In the genomic region with DNA sequence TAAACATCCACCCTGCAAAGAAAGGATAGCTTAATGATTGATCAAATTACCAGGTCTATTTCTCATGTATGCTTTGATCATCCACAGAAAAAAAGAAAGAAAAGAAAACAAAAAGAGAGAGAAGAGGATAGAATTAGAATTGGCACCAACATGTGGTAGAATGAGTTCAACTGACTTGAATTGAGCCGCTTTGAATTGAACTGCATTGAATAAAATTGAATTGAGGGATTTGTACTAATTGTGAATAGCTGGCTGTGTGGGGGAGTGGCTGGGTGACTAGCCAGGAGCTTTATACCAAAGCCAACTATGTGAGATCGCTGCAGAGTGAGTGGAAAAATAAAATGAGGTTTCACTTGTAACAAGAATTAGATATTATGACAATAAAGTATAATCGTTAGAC, we compare ENCODE assay signal across 25 cellular contexts.
"Had no signal": no experiment of that assay in that cellular context is flagged by ENCODE, and none has a peak within 500 bp of the region (broad histone marks: within the 10 kb centered on the region; RNA-seq: fewer than 3 reads in every experiment).

No MANE protein-coding gene starts in this region.

- H3K27ac ChIP-seq: ascending aorta, esophagus muscularis mucosa, foreskin keratinocyte, heart right ventricle, neutrophil, pancreas, psoas muscle, stomach, suprapubic skin, tibial artery, VCaP had no signal

- FAIRE-seq: islet of Langerhans, pancreas had no signal

- H3K27me3 ChIP-seq: ascending aorta, esophagus muscularis mucosa, foreskin keratinocyte, heart right ventricle, neutrophil, pancreas, right atrium auricular region, stomach, suprapubic skin, tibial artery had no signal

- H3K4me1 ChIP-seq: ascending aorta, esophagus muscularis mucosa, foreskin keratinocyte, pancreas, psoas muscle, right atrium auricular region, stomach, suprapubic skin, tibial artery had no signal

- H3K4me3 ChIP-seq: ascending aorta, esophagus muscularis mucosa, heart right ventricle, pancreas, psoas muscle, right atrium auricular region, stomach, suprapubic skin, tibial artery had no signal

- H3K4me1 Mint-ChIP-seq: activated naive CD8-positive, alpha-beta T cell treated with anti-CD3 and anti-CD28 coated beads for 36 hours; naive thymus-derived CD8-positive, alpha-beta T cell; stimulated activated naive B cell treated with anti-CD40 and anti-IgM and Interleukin-4, amounts not matched to agents 10 μg/mL and 1 μg/mL and 100 μg/mL, for 72 hours had no signal

- DNase-seq: activated CD4-positive, alpha-beta T cell treated with anti-CD3 and anti-CD28 coated beads for 4 hours; activated CD4-positive, alpha-beta T cell treated with anti-CD3 and anti-CD28 coated beads, Interleukin-2, amount 50 U/mL, for 48 hours; activated CD8-positive, alpha-beta memory T cell treated with anti-CD3 and anti-CD28 coated beads for 24 hours; activated effector memory CD4-positive, alpha-beta T cell treated with Interleukin-2 at 50 U/mL for 16 hours; activated naive CD4-positive, alpha-beta T cell treated with Interleukin-2 at 50 U/mL for 16 hours; activated naive CD8-positive, alpha-beta T cell treated with anti-CD3 and anti-CD28 coated beads for 36 hours; cortex of kidney; foreskin keratinocyte; heart right ventricle; mammary epithelial cell; naive thymus-derived CD8-positive, alpha-beta T cell; pancreas; psoas muscle; stimulated activated CD4-positive, alpha-beta T cell treated with anti-CD3 and anti-CD28 coated beads, Interleukin-15, amount 100 ng/mL, for 24 hours; stimulated activated CD4-positive, alpha-beta T cell treated with anti-CD3 and anti-CD28 coated beads, Interleukin-2, amount 100 ng/mL, for 24 hours; stimulated activated naive B cell treated with anti-CD40 and anti-IgM and Interleukin-4, amounts not matched to agents 10 μg/mL and 1 μg/mL and 100 μg/mL, for 72 hours; stomach; tibial artery had no signal

- ATAC-seq: foreskin keratinocyte; heart right ventricle; naive thymus-derived CD8-positive, alpha-beta T cell; pancreas; psoas muscle; stimulated activated naive B cell treated with anti-CD40 and anti-IgM and Interleukin-4, amounts not matched to agents 10 μg/mL and 1 μg/mL and 100 μg/mL, for 72 hours had no signal

- H3K4me3 Mint-ChIP-seq: activated naive CD8-positive, alpha-beta T cell treated with anti-CD3 and anti-CD28 coated beads for 36 hours; naive thymus-derived CD8-positive, alpha-beta T cell; stimulated activated naive B cell treated with anti-CD40 and anti-IgM and Interleukin-4, amounts not matched to agents 10 μg/mL and 1 μg/mL and 100 μg/mL, for 72 hours had no signal

- H3K36me3 Mint-ChIP-seq: activated naive CD8-positive, alpha-beta T cell treated with anti-CD3 and anti-CD28 coated beads for 36 hours; naive thymus-derived CD8-positive, alpha-beta T cell had no signal

- H3K27ac Mint-ChIP-seq: activated naive CD8-positive, alpha-beta T cell treated with anti-CD3 and anti-CD28 coated beads for 36 hours; naive thymus-derived CD8-positive, alpha-beta T cell; stimulated activated naive B cell treated with anti-CD40 and anti-IgM and Interleukin-4, amounts not matched to agents 10 μg/mL and 1 μg/mL and 100 μg/mL, for 72 hours had no signal

- H3K9me3 ChIP-seq: neutrophil, pancreas, tibial artery had no signal

- H3K36me3 ChIP-seq: ascending aorta, esophagus muscularis mucosa, heart right ventricle, neutrophil, pancreas, right atrium auricular region, stomach, suprapubic skin, tibial artery had no signal

- H3K27me3 Mint-ChIP-seq: activated naive CD8-positive, alpha-beta T cell treated with anti-CD3 and anti-CD28 coated beads for 36 hours; naive thymus-derived CD8-positive, alpha-beta T cell had no signal
